Comparison of ENCODE assay signal across 35 cellular contexts in the genomic region with DNA sequence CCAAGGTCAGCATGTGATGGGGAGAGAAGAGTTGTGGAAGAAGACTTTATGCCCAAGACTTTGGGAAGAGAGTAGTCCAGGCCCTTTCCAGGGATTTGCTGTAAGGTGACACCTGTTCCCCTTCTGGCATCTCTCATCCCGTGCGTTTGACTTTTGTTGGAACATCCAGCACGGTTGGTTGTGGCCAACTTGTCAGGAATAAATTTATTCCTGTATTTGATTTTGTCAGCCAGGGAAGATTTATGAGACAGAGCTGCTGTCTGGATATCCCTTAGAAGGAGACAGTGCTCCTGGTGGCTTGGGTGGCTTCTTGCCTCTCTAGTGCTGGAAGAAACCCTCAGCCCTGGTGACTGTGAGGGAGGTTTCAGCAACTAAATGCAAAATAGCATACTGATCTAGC.
"Had no signal": no experiment of that assay in that cellular context is flagged by ENCODE, and none has a peak within 500 bp of the region (broad histone marks: within the 10 kb centered on the region; RNA-seq: fewer than 3 reads in every experiment).

No MANE protein-coding gene starts in this region.

- H3K27ac ChIP-seq: ascending aorta, cardiac muscle cell, VCaP had no signal

- H3K4me1 Mint-ChIP-seq: activated B cell treated with CpG ODN at 0.5 μM for 24 hours; activated CD4-positive, alpha-beta memory T cell treated with anti-CD3 and anti-CD28 coated beads, Interleukin-2, amount 10 ng/mL, durations not matched to agents 7 days and 5 days; activated CD8-positive, alpha-beta memory T cell treated with anti-CD3 and anti-CD28 coated beads, Interleukin-2, amount 10 ng/mL, durations not matched to agents 7 days and 5 days; activated naive CD4-positive, alpha-beta T cell treated with anti-CD3 and anti-CD28 coated beads, Interleukin-2, amount 10 ng/mL, durations not matched to agents 7 days and 5 days; activated naive CD4-positive, alpha-beta T cell treated with anti-CD3 and anti-CD28 coated beads, Interleukin-2, amount 50 U/mL, for 24 hours; activated naive CD8-positive, alpha-beta T cell treated with anti-CD3 and anti-CD28 coated beads, Interleukin-2, amount 10 ng/mL, durations not matched to agents 7 days and 5 days; activated naive CD8-positive, alpha-beta T cell treated with anti-CD3 and anti-CD28 coated beads, Interleukin-2, amount 50 U/mL, for 24 hours; central memory CD8-positive, alpha-beta T cell had no signal

- ATAC-seq: activated CD8-positive, alpha-beta memory T cell treated with anti-CD3 and anti-CD28 coated beads, Interleukin-2, amount 10 ng/mL, durations not matched to agents 7 days and 5 days; activated CD8-positive, alpha-beta T cell treated with anti-CD3 and anti-CD28 coated beads, Interleukin-2, amount 10 ng/mL, durations not matched to agents 7 days and 5 days; activated naive CD8-positive, alpha-beta T cell treated with anti-CD3 and anti-CD28 coated beads, Interleukin-2, amount 50 U/mL, for 24 hours had no signal

- H3K4me1 ChIP-seq: ascending aorta had no signal

- H3K27ac Mint-ChIP-seq: activated B cell treated with CpG ODN at 0.5 μM for 24 hours; activated CD4-positive, alpha-beta memory T cell treated with anti-CD3 and anti-CD28 coated beads, Interleukin-2, amount 10 ng/mL, durations not matched to agents 7 days and 5 days; activated CD8-positive, alpha-beta memory T cell treated with anti-CD3 and anti-CD28 coated beads, Interleukin-2, amount 10 ng/mL, durations not matched to agents 7 days and 5 days; activated CD8-positive, alpha-beta T cell treated with anti-CD3 and anti-CD28 coated beads, Interleukin-2, amount 10 ng/mL, durations not matched to agents 7 days and 5 days; activated naive CD4-positive, alpha-beta T cell treated with anti-CD3 and anti-CD28 coated beads, Interleukin-2, amount 10 ng/mL, durations not matched to agents 7 days and 5 days; activated naive CD4-positive, alpha-beta T cell treated with anti-CD3 and anti-CD28 coated beads, Interleukin-2, amount 50 U/mL, for 24 hours; activated naive CD8-positive, alpha-beta T cell treated with anti-CD3 and anti-CD28 coated beads, Interleukin-2, amount 10 ng/mL, durations not matched to agents 7 days and 5 days; activated naive CD8-positive, alpha-beta T cell treated with anti-CD3 and anti-CD28 coated beads, Interleukin-2, amount 50 U/mL, for 24 hours; activated T-cell treated with anti-CD3 and anti-CD28 coated beads, Interleukin-2, amount 50 U/mL, for 24 hours; activated T-helper 2 cell treated with anti-CD3 and anti-CD28 coated beads, Interferon-gamma antibody, Interleukin-2, Interleukin-4, amounts not matched to agents 10 μg/mL and 5 μg/mL and 100 μg/mL, durations not matched to agents 14 hours and 24 hours and 36 hours; brain; T-helper 1 cell treated with Interleukin-12 subunit alpha and Interleukin-12 subunit beta and Interleukin-4 antibody, amounts not matched to agents 30 μg/mL and 1 μg/mL, for 36 hours; T-helper 2 cell treated with Interferon-gamma antibody and Interleukin-4, amounts not matched to agents 5 μg/mL and 100 μg/mL, for 36 hours had no signal

- H3K27me3 Mint-ChIP-seq: activated B cell treated with CpG ODN at 0.5 μM for 24 hours; activated CD4-positive, alpha-beta memory T cell treated with anti-CD3 and anti-CD28 coated beads, Interleukin-2, amount 10 ng/mL, durations not matched to agents 7 days and 5 days; activated CD8-positive, alpha-beta memory T cell treated with anti-CD3 and anti-CD28 coated beads, Interleukin-2, amount 10 ng/mL, durations not matched to agents 7 days and 5 days; activated naive CD4-positive, alpha-beta T cell treated with anti-CD3 and anti-CD28 coated beads, Interleukin-2, amount 10 ng/mL, durations not matched to agents 7 days and 5 days; activated naive CD4-positive, alpha-beta T cell treated with anti-CD3 and anti-CD28 coated beads, Interleukin-2, amount 50 U/mL, for 24 hours; activated naive CD8-positive, alpha-beta T cell; activated naive CD8-positive, alpha-beta T cell treated with anti-CD3 and anti-CD28 coated beads, Interleukin-2, amount 10 ng/mL, durations not matched to agents 7 days and 5 days; activated naive CD8-positive, alpha-beta T cell treated with anti-CD3 and anti-CD28 coated beads, Interleukin-2, amount 50 U/mL, for 24 hours; activated T-cell treated with anti-CD3 and anti-CD28 coated beads, Interleukin-2, amount 50 U/mL, for 24 hours; brain; central memory CD8-positive, alpha-beta T cell had no signal

- H3K27me3 ChIP-seq: ascending aorta, cardiac muscle cell had no signal

- H3K36me3 ChIP-seq: ascending aorta, cardiac muscle cell had no signal

- H3K9me3 Mint-ChIP-seq: activated CD4-positive, alpha-beta memory T cell treated with anti-CD3 and anti-CD28 coated beads, Interleukin-2, amount 10 ng/mL, durations not matched to agents 7 days and 5 days; activated naive CD4-positive, alpha-beta T cell treated with anti-CD3 and anti-CD28 coated beads, Interleukin-2, amount 10 ng/mL, durations not matched to agents 7 days and 5 days; activated naive CD4-positive, alpha-beta T cell treated with anti-CD3 and anti-CD28 coated beads, Interleukin-2, amount 50 U/mL, for 24 hours; activated naive CD8-positive, alpha-beta T cell treated with anti-CD3 and anti-CD28 coated beads, Interleukin-2, amount 50 U/mL, for 24 hours; activated T-cell treated with anti-CD3 and anti-CD28 coated beads, Interleukin-2, amount 50 U/mL, for 24 hours; activated T-helper 2 cell treated with anti-CD3 and anti-CD28 coated beads, Interferon-gamma antibody, Interleukin-2, Interleukin-4, amounts not matched to agents 10 μg/mL and 5 μg/mL and 100 μg/mL, durations not matched to agents 14 hours and 24 hours and 36 hours; brain; central memory CD8-positive, alpha-beta T cell; T-helper 1 cell treated with Interleukin-12 subunit alpha and Interleukin-12 subunit beta and Interleukin-4 antibody, amounts not matched to agents 30 μg/mL and 1 μg/mL, for 36 hours had no signal

- DNase-seq: activated B cell treated with CpG ODN at 0.5 μM for 24 hours; activated CD4-positive, alpha-beta memory T cell treated with anti-CD3 and anti-CD28 coated beads, Interleukin-2, amount 10 ng/mL, durations not matched to agents 7 days and 5 days; activated CD4-positive, alpha-beta T cell treated with anti-CD3 and anti-CD28 coated beads for 48 hours; activated CD4-positive, alpha-beta T cell treated with anti-CD3 and anti-CD28 coated beads, Interleukin-2, amount 50 U/mL, for 1 hour; activated CD4-positive, alpha-beta T cell treated with anti-CD3 and anti-CD28 coated beads, Interleukin-2, amount 50 U/mL, for 4 hours; activated CD4-positive, CD25-positive, alpha-beta regulatory T cell treated with anti-CD3 and anti-CD28 coated beads, Interleukin-2, amount 50 U/mL, for 72 hours; activated CD8-positive, alpha-beta memory T cell treated with anti-CD3 and anti-CD28 coated beads for 24 hours; activated CD8-positive, alpha-beta memory T cell treated with anti-CD3 and anti-CD28 coated beads, Interleukin-2, amount 10 ng/mL, durations not matched to agents 7 days and 5 days; activated CD8-positive, alpha-beta memory T cell treated with anti-CD3 and anti-CD28 coated beads, Interleukin-2, amount 50 U/mL, for 48 hours; activated CD8-positive, alpha-beta T cell treated with anti-CD3 and anti-CD28 coated beads, Interleukin-2, amount 10 ng/mL, durations not matched to agents 7 days and 5 days; activated effector memory CD4-positive, alpha-beta T cell treated with Interleukin-2 at 50 U/mL for 16 hours; activated gamma-delta T cell; activated naive CD4-positive, alpha-beta T cell treated with anti-CD3 and anti-CD28 coated beads, Interleukin-2, amount 10 ng/mL, durations not matched to agents 7 days and 5 days; activated naive CD4-positive, alpha-beta T cell treated with Interleukin-2 at 50 U/mL for 16 hours; activated naive CD8-positive, alpha-beta T cell treated with anti-CD3 and anti-CD28 coated beads, Interleukin-2, amount 10 ng/mL, durations not matched to agents 7 days and 5 days; activated naive CD8-positive, alpha-beta T cell treated with anti-CD3 and anti-CD28 coated beads, Interleukin-2, amount 50 U/mL, for 24 hours; activated T-cell treated with anti-CD3 and anti-CD28 coated beads, Interleukin-2, amount 50 U/mL, for 24 hours; activated T-cell treated with anti-CD3 and anti-CD28 coated beads, Interleukin-2, amount 50 U/mL, for 48 hours; amygdala; anterior cingulate cortex; caudate nucleus; cerebellar nuclear complex; T-helper 1 cell; T-helper 2 cell; T-helper 9 cell had no signal

- H3K4me3 ChIP-seq: ascending aorta, cardiac muscle cell had no signal

- H3K36me3 Mint-ChIP-seq: activated CD8-positive, alpha-beta memory T cell treated with anti-CD3 and anti-CD28 coated beads, Interleukin-2, amount 10 ng/mL, durations not matched to agents 7 days and 5 days; activated naive CD4-positive, alpha-beta T cell treated with anti-CD3 and anti-CD28 coated beads, Interleukin-2, amount 10 ng/mL, durations not matched to agents 7 days and 5 days; activated naive CD4-positive, alpha-beta T cell treated with anti-CD3 and anti-CD28 coated beads, Interleukin-2, amount 50 U/mL, for 24 hours; activated naive CD8-positive, alpha-beta T cell; activated naive CD8-positive, alpha-beta T cell treated with anti-CD3 and anti-CD28 coated beads, Interleukin-2, amount 10 ng/mL, durations not matched to agents 7 days and 5 days; brain had no signal

- H3K4me3 Mint-ChIP-seq: activated B cell treated with CpG ODN at 0.5 μM for 24 hours; activated CD4-positive, alpha-beta memory T cell treated with anti-CD3 and anti-CD28 coated beads, Interleukin-2, amount 10 ng/mL, durations not matched to agents 7 days and 5 days; activated CD8-positive, alpha-beta memory T cell treated with anti-CD3 and anti-CD28 coated beads, Interleukin-2, amount 10 ng/mL, durations not matched to agents 7 days and 5 days; activated CD8-positive, alpha-beta T cell treated with anti-CD3 and anti-CD28 coated beads, Interleukin-2, amount 10 ng/mL, durations not matched to agents 7 days and 5 days; activated naive CD4-positive, alpha-beta T cell treated with anti-CD3 and anti-CD28 coated beads, Interleukin-2, amount 10 ng/mL, durations not matched to agents 7 days and 5 days; activated naive CD4-positive, alpha-beta T cell treated with anti-CD3 and anti-CD28 coated beads, Interleukin-2, amount 50 U/mL, for 24 hours; activated naive CD8-positive, alpha-beta T cell; activated naive CD8-positive, alpha-beta T cell treated with anti-CD3 and anti-CD28 coated beads, Interleukin-2, amount 10 ng/mL, durations not matched to agents 7 days and 5 days; activated naive CD8-positive, alpha-beta T cell treated with anti-CD3 and anti-CD28 coated beads, Interleukin-2, amount 50 U/mL, for 24 hours; activated T-cell treated with anti-CD3 and anti-CD28 coated beads, Interleukin-2, amount 50 U/mL, for 24 hours; brain; central memory CD8-positive, alpha-beta T cell; T-helper 1 cell treated with Interleukin-12 subunit alpha and Interleukin-12 subunit beta and Interleukin-4 antibody, amounts not matched to agents 30 μg/mL and 1 μg/mL, for 36 hours; T-helper 2 cell treated with Interferon-gamma antibody and Interleukin-4, amounts not matched to agents 5 μg/mL and 100 μg/mL, for 36 hours had no signal

- H3K9me3 ChIP-seq: ascending aorta had no signal
